In genomic region chr11:120516461-120517389, GRCh38 we compare ENCODE assay signal across 18 cellular contexts. TPM values are rescaled to one million over a fixed set of nuclear protein-coding genes. Genes with fewer than 3 reads are reported as not detected.
A peak's percentile ranks its signal among the peaks of the same experiment; 100 is the strongest.
DNase-seq lines count a peak whose midpoint lies in the region; ATAC-seq and TF ChIP-seq lines count a peak whose summit lies in the region.
"Had no signal": no experiment of that assay in that cellular context is flagged by ENCODE, and none has a peak within 500 bp of the region (broad histone marks: within the 10 kb centered on the region; RNA-seq: fewer than 3 reads in every experiment).

No MANE protein-coding gene starts in this region.

- no peaks in the 10 kb centered on the region for H3F3A ChIP-seq in neural cell (ENCODE audit: insufficient read depth, low read length, poor library complexity, severe bottlenecking)

- H3K36me3 ChIP-seq in heart right ventricle (no peaks in the 10 kb centered on the region), neural cell (ENCODE audit: insufficient read depth, low read length) (no peaks in the 10 kb centered on the region)
- H3K36me3 ChIP-seq: BLaER1, Peyer's patch had no signal

- WGBS in heart right ventricle, 2 donors: 19 to 26% methylated on average over 39 of the region's 39 CpGs

- peak overlapping the region in 1 of 10 donors; percentile 9 for H3K27ac ChIP-seq in heart right ventricle
- H3K27ac ChIP-seq in neural cell (ENCODE audit: low read length): no peak overlapping the region
- H3K27ac ChIP-seq: BLaER1, Peyer's patch had no signal

- H3K9ac ChIP-seq in neural cell (ENCODE audit: low read length): peak overlapping the region; percentile 16
- H3K9ac ChIP-seq: BLaER1 had no signal

- ATAC-seq in heart right ventricle (peak in 7 of 8 donors; percentile 21 to 56 (median 45)), GM21423 (IDR thresholded peaks at IDR 0.05; ENCODE audit: unreplicated experiment) (no peak), HG02840 (IDR thresholded peaks at IDR 0.05; ENCODE audit: low FRiP score, unreplicated experiment) (no peak)
- ATAC-seq: activated T-cell treated with anti-CD3 and anti-CD28 coated beads, Interleukin-2, amount 50 U/mL, for 4 hours had no signal

- no peak for TF ChIP-seq EP300 in neural cell (conservative IDR thresholded peaks at IDR 0.05; ENCODE audit: poor library complexity, severe bottlenecking)

- intact Hi-C loops in heart right ventricle (cut with DNase I): loop anchor here in 7 of 10 donors (10.0 kb wide), 4 partner anchors 288 to 678 kb away; no protein-coding TSS in a partner anchor

- no peak overlapping the region for H2AFZ ChIP-seq in neural cell (ENCODE audit: low read depth, low read length)

- peak; percentile 51 for TF ChIP-seq RAD21 in neural cell (conservative IDR thresholded peaks at IDR 0.05)

- H3K79me2 ChIP-seq in neural cell (replicated peaks; ENCODE audit: insufficient read depth, low read length): no peaks in the 10 kb centered on the region

- H3K27me3 ChIP-seq in heart right ventricle (peaks cover 0 to 72% (median 25%) of the 10 kb centered on the region in 7 donors), neural cell (ENCODE audit: insufficient read depth, low read depth, low read length) (peaks cover 9% of the 10 kb centered on the region)

- H3K9me3 ChIP-seq in heart right ventricle (no peaks in the 10 kb centered on the region), neural cell (ENCODE audit: low read length) (no peaks in the 10 kb centered on the region)
- H3K9me3 ChIP-seq: BLaER1, Peyer's patch had no signal

- H3K4me1 ChIP-seq in heart right ventricle: peaks cover 0 to 14% (median 3%) of the 10 kb centered on the region in 9 donors

- H3K4me2 ChIP-seq in neural cell (ENCODE audit: low read length): no peak overlapping the region
- H3K4me2 ChIP-seq: BLaER1 had no signal

- H3K4me3 ChIP-seq in heart right ventricle (no peak overlapping the region), neural cell (ENCODE audit: low read length) (peak overlapping the region; percentile 28)
- H3K4me3 ChIP-seq: BLaER1, Peyer's patch had no signal

- no peaks in the 10 kb centered on the region for H4K20me1 ChIP-seq in neural cell (ENCODE audit: insufficient read depth)
- H4K20me1 ChIP-seq: BLaER1 had no signal

- no peaks in the 10 kb centered on the region for H3K9me2 ChIP-seq in neural cell (ENCODE audit: insufficient read depth, low read length)

- TF ChIP-seq CTCF in heart right ventricle (IDR thresholded peaks at IDR 0.05): no peak
- peak; percentile 37 for TF ChIP-seq CTCF in neural cell (IDR thresholded peaks at IDR 0.05; ENCODE audit: poor library complexity, severe bottlenecking)

- DNase-seq in DMS53 treated with DMSO at 0.1 percent for 48 hours (lab: John Stamatoyannopoulos, UW; ENCODE audit: unreplicated experiment) (peak; percentile 65), NCI-H69 (lab: John Stamatoyannopoulos, UW) (peak; percentile 47), heart right ventricle (no peak), SKM-1 treated with dmso at 0.1 percent for 144 hours (lab: John Stamatoyannopoulos, UW; ENCODE audit: unreplicated experiment) (no peak)
- DNase-seq in activated T-cell treated with anti-CD3 and anti-CD28 coated beads, Interleukin-2, amount 50 U/mL, for 48 hours: no peak
- DNase-seq: activated CD4-positive, alpha-beta T cell treated with anti-CD3 and anti-CD28 coated beads for 4 hours; activated T-cell treated with anti-CD3 and anti-CD28 coated beads, Interleukin-2, amount 50 U/mL, for 4 hours; amniotic stem cell; GDM1; NCI-H2171; Peyer's patch; stimulated activated naive CD4-positive, alpha-beta T cell; T-helper 2 cell had no signal

TF ChIP-seq in neural cell, 6 proteins besides CTCF, POLR2A, EP300 and RAD21:
- TF ChIP-seq SMC3 (conservative IDR thresholded peaks at IDR 0.05; ENCODE audit: poor library complexity) (peak; percentile 54), TAF1 (IDR thresholded peaks at IDR 0.05; ENCODE audit: low read depth) (no peak)

RNA-seq across cellular contexts. Expression of gene GRIK4, which starts 5.2 kb away (rescaled TPM):
- under 1 TPM in 5 of 10 donors, not detected in 5; 0.12 to 0.85 (median 0.46) TPM for total RNA-seq in heart right ventricle
- polyA plus RNA-seq in heart right ventricle (under 1 TPM in 1 of 2 donors, not detected in 1; 0.01 TPM), neural cell (3.4 and 8.2 TPM in 2 replicates)
- 7.9 and 8.0 TPM in 2 replicates for polyA minus RNA-seq in neural cell
- total RNA-seq: dermis microvascular lymphatic vessel endothelial cell had no signal

Comparison
In these comparisons a context has a peak if more than half of its experiments do, and no peak if none do; other contexts are left out.
1. DNase-seq: peak in DMS53 treated with DMSO at 0.1 percent for 48 hours (single experiment) and NCI-H69 (single experiment); none in heart right ventricle (0 of 2), SKM-1 treated with dmso at 0.1 percent for 144 hours (single experiment) and activated T-cell treated with anti-CD3 and anti-CD28 coated beads, Interleukin-2, amount 50 U/mL, for 48 hours (0 of 2).
2. ATAC-seq: peak in heart right ventricle (7 of 8); none in GM21423 (single experiment) and HG02840 (single experiment).